ENCODE assay signal across 27 cellular contexts in genomic region chr11:24161587-24161986, GRCh38.
"Had no signal": no experiment of that assay in that cellular context is flagged by ENCODE, and none has a peak within 500 bp of the region (broad histone marks: within the 10 kb centered on the region; RNA-seq: fewer than 3 reads in every experiment).

No MANE protein-coding gene starts in this region.

- DNase-seq: activated effector memory CD4-positive, alpha-beta T cell treated with anti-CD3 and anti-CD28 coated beads, Interleukin-2, amount 50 U/mL, for 16 hours; activated effector memory CD4-positive, alpha-beta T cell treated with Interleukin-2 at 50 U/mL for 16 hours; activated gamma-delta T cell; activated gamma-delta T cell treated with Interleukin-2 at 50 U/mL for 16 hours; activated naive CD4-positive, alpha-beta T cell; activated naive CD4-positive, alpha-beta T cell treated with anti-CD3 and anti-CD28 coated beads for 36 hours; activated naive CD4-positive, alpha-beta T cell treated with anti-CD3 and anti-CD28 coated beads, Interleukin-2, amount 10 ng/mL, durations not matched to agents 7 days and 5 days; activated naive CD4-positive, alpha-beta T cell treated with anti-CD3 and anti-CD28 coated beads, Interleukin-2, amount 50 U/mL, for 16 hours; activated naive CD4-positive, alpha-beta T cell treated with Interleukin-2 at 50 U/mL for 16 hours; activated naive CD8-positive, alpha-beta T cell treated with anti-CD3 and anti-CD28 coated beads for 36 hours; activated naive CD8-positive, alpha-beta T cell treated with anti-CD3 and anti-CD28 coated beads, Interleukin-2, amount 10 ng/mL, durations not matched to agents 7 days and 5 days; activated naive CD8-positive, alpha-beta T cell treated with anti-CD3 and anti-CD28 coated beads, Interleukin-2, amount 50 U/mL, for 24 hours; activated T-cell treated with anti-CD3 and anti-CD28 coated beads, Interleukin-2, amount 50 U/mL, for 1 hour; activated T-cell treated with anti-CD3 and anti-CD28 coated beads, Interleukin-2, amount 50 U/mL, for 24 hours; activated T-cell treated with anti-CD3 and anti-CD28 coated beads, Interleukin-2, amount 50 U/mL, for 4 hours; activated T-cell treated with anti-CD3 and anti-CD28 coated beads, Interleukin-2, amount 50 U/mL, for 48 hours; activated T-cell treated with anti-CD3 and anti-CD28 coated beads, Interleukin-2, amount 50 U/mL, for 72 hours; adrenal gland; amniotic stem cell; amygdala; anterior cingulate cortex; aorta; body of pancreas; brain microvascular endothelial cell; caudate nucleus; central memory CD4-positive, alpha-beta T cell; cerebellar nuclear complex had no signal
